In the genomic region with DNA sequence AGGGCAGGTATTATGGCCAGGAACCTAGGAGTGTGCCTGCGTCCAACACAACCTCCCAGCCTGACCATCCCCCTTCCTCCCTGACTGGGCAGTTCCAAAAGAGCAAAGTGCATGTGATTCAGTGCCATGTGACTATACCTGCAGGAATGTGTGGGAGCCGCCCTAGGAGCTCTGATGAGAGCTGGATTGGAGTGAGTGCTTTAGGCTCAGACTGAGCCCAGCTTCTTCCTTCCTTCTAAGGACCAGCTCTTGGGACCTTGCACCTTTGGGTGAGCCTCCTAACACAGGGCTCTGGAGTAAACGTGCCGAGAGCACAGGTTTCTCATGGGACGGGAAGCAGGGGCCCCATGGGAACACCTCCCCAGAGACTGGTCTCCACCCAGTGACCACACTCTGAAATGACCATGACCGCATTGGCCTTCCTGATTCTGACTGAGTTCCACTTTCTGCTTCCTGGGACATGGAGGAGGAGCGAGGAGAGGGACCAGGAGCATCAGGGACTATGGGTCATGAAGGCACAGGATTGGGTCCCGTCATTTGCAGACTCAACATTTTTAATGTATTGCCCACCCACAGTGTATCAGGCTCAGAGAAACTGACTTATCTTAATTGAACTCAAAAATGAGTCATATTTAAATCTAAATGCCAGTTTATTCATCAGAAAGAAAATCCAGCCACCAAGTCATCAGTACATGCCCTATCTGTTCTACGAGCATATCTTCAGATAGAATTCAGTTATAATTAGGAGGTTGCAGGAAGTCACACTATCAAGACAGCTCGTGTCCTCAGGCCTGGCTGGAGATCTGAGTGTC, we compare ENCODE assay signal across 1 cellular context.
TF ChIP-seq lines count a peak whose summit lies in the region.

No MANE protein-coding gene starts in this region.

TF ChIP-seq in HepG2, 621 proteins besides CTCF, POLR2A, EP300 and RAD21 (continued from another document and continues in another):
- no peak for TF ChIP-seq ZNF724P (CRISPR knock-in tag; IDR thresholded peaks at IDR 0.05; ENCODE audit: borderline replicate concordance)
- TF ChIP-seq ZNF326 (CRISPR knock-in tag; IDR thresholded peaks at IDR 0.05; ENCODE audit: borderline replicate concordance): no peak
- TF ChIP-seq MEIS2 (CRISPR knock-in tag; IDR thresholded peaks at IDR 0.05): no peak
- peak; percentile 45 for TF ChIP-seq ZNF687 (CRISPR knock-in tag; IDR thresholded peaks at IDR 0.05)
- TF ChIP-seq ZBTB34 (CRISPR knock-in tag; IDR thresholded peaks at IDR 0.05): no peak
- TF ChIP-seq GABPB1 (CRISPR knock-in tag; IDR thresholded peaks at IDR 0.05): peak; percentile 29; the same call in 1 of the 2 replicates
- no peak; the same call in 1 of the 2 replicates for TF ChIP-seq ETV5 (CRISPR knock-in tag; IDR thresholded peaks at IDR 0.05; ENCODE audit: borderline replicate concordance)
- 0 out of 2 replicates have a peak, but pooled peaks have one; percentile 36 for TF ChIP-seq NCOA2 (CRISPR knock-in tag; IDR thresholded peaks at IDR 0.05)
- no peak for TF ChIP-seq NAIF1 (CRISPR knock-in tag; IDR thresholded peaks at IDR 0.05; ENCODE audit: borderline replicate concordance)
- TF ChIP-seq AHDC1 (CRISPR knock-in tag; IDR thresholded peaks at IDR 0.05; ENCODE audit: borderline replicate concordance): no peak
- no peak for TF ChIP-seq ZNF512B (CRISPR knock-in tag; IDR thresholded peaks at IDR 0.05; ENCODE audit: borderline replicate concordance)
- 0 out of 2 replicates have a peak, but pooled peaks have one; percentile 19 for TF ChIP-seq BCL6 (CRISPR knock-in tag; IDR thresholded peaks at IDR 0.05)
- TF ChIP-seq SAP130 (CRISPR knock-in tag; IDR thresholded peaks at IDR 0.05; ENCODE audit: low read depth): peak; percentile 46; the same call in 1 of the 2 replicates
- TF ChIP-seq U2AF2 (IDR thresholded peaks at IDR 0.05; ENCODE audit: low read depth, low read length): no peak
- no peak for TF ChIP-seq ZKSCAN1 (IDR thresholded peaks at IDR 0.05; ENCODE audit: low read length)
- peak; percentile 43; the same call in 1 of the 2 replicates for TF ChIP-seq GATAD1 (CRISPR knock-in tag; IDR thresholded peaks at IDR 0.05)
- TF ChIP-seq, protein P1, sequence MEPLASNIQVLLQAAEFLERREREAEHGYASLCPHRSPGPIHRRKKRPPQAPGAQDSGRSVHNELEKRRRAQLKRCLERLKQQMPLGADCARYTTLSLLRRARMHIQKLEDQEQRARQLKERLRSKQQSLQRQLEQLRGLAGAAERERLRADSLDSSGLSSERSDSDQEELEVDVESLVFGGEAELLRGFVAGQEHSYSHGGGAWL (CRISPR knock-in tag; IDR thresholded peaks at IDR 0.05): no peak
- peak; percentile 35 to 53 for TF ChIP-seq MAFK (conservative IDR thresholded peaks at IDR 0.05 in 1 of 2, IDR thresholded peaks at IDR 0.05 in 1 of 2; ENCODE audit: low read length in 2 of 2)
- peak; percentile 51; the same call in 1 of the 2 replicates for TF ChIP-seq MYC (CRISPR knock-in tag; IDR thresholded peaks at IDR 0.05; ENCODE audit: borderline replicate concordance)
- TF ChIP-seq, protein P2, sequence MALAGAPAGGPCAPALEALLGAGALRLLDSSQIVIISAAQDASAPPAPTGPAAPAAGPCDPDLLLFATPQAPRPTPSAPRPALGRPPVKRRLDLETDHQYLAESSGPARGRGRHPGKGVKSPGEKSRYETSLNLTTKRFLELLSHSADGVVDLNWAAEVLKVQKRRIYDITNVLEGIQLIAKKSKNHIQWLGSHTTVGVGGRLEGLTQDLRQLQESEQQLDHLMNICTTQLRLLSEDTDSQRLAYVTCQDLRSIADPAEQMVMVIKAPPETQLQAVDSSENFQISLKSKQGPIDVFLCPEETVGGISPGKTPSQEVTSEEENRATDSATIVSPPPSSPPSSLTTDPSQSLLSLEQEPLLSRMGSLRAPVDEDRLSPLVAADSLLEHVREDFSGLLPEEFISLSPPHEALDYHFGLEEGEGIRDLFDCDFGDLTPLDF (CRISPR knock-in tag; IDR thresholded peaks at IDR 0.05): no peak
- peak; percentile 97 for TF ChIP-seq ZNF281 (CRISPR knock-in tag; IDR thresholded peaks at IDR 0.05; ENCODE audit: borderline replicate concordance)
- 0 out of 2 replicates have a peak, but pooled peaks have one; percentile 21 for TF ChIP-seq HOXA3 (CRISPR knock-in tag; IDR thresholded peaks at IDR 0.05)
- TF ChIP-seq, protein P3, sequence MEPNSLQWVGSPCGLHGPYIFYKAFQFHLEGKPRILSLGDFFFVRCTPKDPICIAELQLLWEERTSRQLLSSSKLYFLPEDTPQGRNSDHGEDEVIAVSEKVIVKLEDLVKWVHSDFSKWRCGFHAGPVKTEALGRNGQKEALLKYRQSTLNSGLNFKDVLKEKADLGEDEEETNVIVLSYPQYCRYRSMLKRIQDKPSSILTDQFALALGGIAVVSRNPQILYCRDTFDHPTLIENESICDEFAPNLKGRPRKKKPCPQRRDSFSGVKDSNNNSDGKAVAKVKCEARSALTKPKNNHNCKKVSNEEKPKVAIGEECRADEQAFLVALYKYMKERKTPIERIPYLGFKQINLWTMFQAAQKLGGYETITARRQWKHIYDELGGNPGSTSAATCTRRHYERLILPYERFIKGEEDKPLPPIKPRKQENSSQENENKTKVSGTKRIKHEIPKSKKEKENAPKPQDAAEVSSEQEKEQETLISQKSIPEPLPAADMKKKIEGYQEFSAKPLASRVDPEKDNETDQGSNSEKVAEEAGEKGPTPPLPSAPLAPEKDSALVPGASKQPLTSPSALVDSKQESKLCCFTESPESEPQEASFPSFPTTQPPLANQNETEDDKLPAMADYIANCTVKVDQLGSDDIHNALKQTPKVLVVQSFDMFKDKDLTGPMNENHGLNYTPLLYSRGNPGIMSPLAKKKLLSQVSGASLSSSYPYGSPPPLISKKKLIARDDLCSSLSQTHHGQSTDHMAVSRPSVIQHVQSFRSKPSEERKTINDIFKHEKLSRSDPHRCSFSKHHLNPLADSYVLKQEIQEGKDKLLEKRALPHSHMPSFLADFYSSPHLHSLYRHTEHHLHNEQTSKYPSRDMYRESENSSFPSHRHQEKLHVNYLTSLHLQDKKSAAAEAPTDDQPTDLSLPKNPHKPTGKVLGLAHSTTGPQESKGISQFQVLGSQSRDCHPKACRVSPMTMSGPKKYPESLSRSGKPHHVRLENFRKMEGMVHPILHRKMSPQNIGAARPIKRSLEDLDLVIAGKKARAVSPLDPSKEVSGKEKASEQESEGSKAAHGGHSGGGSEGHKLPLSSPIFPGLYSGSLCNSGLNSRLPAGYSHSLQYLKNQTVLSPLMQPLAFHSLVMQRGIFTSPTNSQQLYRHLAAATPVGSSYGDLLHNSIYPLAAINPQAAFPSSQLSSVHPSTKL (CRISPR knock-in tag; IDR thresholded peaks at IDR 0.05): peak; percentile 79
